1 cellular context compared by ENCODE assay signal in the genomic region with DNA sequence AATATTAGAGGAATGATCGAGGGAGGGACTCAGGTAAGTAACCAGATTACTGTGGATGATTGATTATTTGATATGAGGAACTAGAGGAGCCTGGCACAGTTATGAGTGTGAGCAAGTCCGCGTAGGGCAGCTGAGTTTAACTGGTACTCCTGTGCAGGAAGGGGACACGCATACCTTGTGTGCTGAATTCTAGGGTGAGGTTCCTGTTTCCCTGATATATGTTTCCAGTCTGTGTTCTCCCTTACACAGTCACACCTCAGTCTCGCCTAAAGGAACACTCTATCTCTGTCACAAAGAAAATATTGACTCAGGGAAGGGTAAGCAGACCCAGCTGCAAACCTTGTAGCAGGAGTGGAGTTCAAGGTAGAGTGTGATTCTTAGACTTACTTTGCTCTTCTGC.
TF ChIP-seq lines count a peak whose summit lies in the region.

No MANE protein-coding gene starts in this region.

TF ChIP-seq in GM12878, 131 proteins besides CTCF, POLR2A, EP300 and RAD21:
- TF ChIP-seq STAT1 (conservative IDR thresholded peaks at IDR 0.05) = no peak
- TF ChIP-seq, protein P1, sequence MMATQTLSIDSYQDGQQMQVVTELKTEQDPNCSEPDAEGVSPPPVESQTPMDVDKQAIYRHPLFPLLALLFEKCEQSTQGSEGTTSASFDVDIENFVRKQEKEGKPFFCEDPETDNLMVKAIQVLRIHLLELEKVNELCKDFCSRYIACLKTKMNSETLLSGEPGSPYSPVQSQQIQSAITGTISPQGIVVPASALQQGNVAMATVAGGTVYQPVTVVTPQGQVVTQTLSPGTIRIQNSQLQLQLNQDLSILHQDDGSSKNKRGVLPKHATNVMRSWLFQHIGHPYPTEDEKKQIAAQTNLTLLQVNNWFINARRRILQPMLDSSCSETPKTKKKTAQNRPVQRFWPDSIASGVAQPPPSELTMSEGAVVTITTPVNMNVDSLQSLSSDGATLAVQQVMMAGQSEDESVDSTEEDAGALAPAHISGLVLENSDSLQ (IDR thresholded peaks at IDR 0.05) = no peak
- TF ChIP-seq MEF2A (IDR thresholded peaks at IDR 0.05; ENCODE audit: insufficient read depth, low read depth, low read length) = no peak
- TF ChIP-seq HDAC2 (IDR thresholded peaks at IDR 0.05) = no peak
- no peak for TF ChIP-seq IRF4 (IDR thresholded peaks at IDR 0.05; ENCODE audit: low read depth, low read length)
- no peak for TF ChIP-seq CHD4 (IDR thresholded peaks at IDR 0.05)
- TF ChIP-seq MTA3 (IDR thresholded peaks at IDR 0.05; ENCODE audit: borderline replicate concordance, low read length) = no peak
- no peak for TF ChIP-seq YBX1 (IDR thresholded peaks at IDR 0.05)
- no peak for TF ChIP-seq NR2F1 (conservative IDR thresholded peaks at IDR 0.05)
- TF ChIP-seq TCF7 (IDR thresholded peaks at IDR 0.05; ENCODE audit: borderline replicate concordance) = no peak
- no peak for TF ChIP-seq ETV6 (conservative IDR thresholded peaks at IDR 0.05 in 1 of 2, IDR thresholded peaks at IDR 0.05 in 1 of 2; ENCODE audit: borderline replicate concordance in 1 of 2, low read depth in 1 of 2)
- no peak for TF ChIP-seq ZNF217 (IDR thresholded peaks at IDR 0.05)
